Comparison of ENCODE assay signal across 1 cellular context in genomic region chr14:98183556-98183955, GRCh38.
TF ChIP-seq lines count a peak whose summit lies in the region.

No MANE protein-coding gene starts in this region.

TF ChIP-seq in GM12878, 131 proteins besides CTCF, POLR2A, EP300 and RAD21:
- TF ChIP-seq, protein P1, sequence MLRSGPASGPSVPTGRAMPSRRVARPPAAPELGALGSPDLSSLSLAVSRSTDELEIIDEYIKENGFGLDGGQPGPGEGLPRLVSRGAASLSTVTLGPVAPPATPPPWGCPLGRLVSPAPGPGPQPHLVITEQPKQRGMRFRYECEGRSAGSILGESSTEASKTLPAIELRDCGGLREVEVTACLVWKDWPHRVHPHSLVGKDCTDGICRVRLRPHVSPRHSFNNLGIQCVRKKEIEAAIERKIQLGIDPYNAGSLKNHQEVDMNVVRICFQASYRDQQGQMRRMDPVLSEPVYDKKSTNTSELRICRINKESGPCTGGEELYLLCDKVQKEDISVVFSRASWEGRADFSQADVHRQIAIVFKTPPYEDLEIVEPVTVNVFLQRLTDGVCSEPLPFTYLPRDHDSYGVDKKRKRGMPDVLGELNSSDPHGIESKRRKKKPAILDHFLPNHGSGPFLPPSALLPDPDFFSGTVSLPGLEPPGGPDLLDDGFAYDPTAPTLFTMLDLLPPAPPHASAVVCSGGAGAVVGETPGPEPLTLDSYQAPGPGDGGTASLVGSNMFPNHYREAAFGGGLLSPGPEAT (IDR thresholded peaks at IDR 0.05; ENCODE audit: low read depth) = no peak
- no peak for TF ChIP-seq NFYA (IDR thresholded peaks at IDR 0.05; ENCODE audit: borderline replicate concordance, low read depth, low read length)
- TF ChIP-seq GABPA (IDR thresholded peaks at IDR 0.05; ENCODE audit: low read depth) = no peak
- TF ChIP-seq NR2F1 (conservative IDR thresholded peaks at IDR 0.05) = no peak
- no peak for TF ChIP-seq SMC3 (IDR thresholded peaks at IDR 0.05; ENCODE audit: borderline replicate concordance, low read length)
- TF ChIP-seq E2F4 (IDR thresholded peaks at IDR 0.05; ENCODE audit: low read depth, low read length) = no peak
- no peak for TF ChIP-seq NBN (IDR thresholded peaks at IDR 0.05)
- no peak for TF ChIP-seq CEBPB (IDR thresholded peaks at IDR 0.05; ENCODE audit: borderline replicate concordance in 1 of 2, low read depth in 2 of 2, low read length in 2 of 2)
- no peak for TF ChIP-seq RELA (IDR thresholded peaks at IDR 0.05; ENCODE audit: borderline replicate concordance, partially characterized antibody)
- TF ChIP-seq SUZ12 (IDR thresholded peaks at IDR 0.05; ENCODE audit: unreplicated experiment) = no peak
- TF ChIP-seq EGR1 (IDR thresholded peaks at IDR 0.05; ENCODE audit: borderline replicate concordance in 1 of 2, low read depth in 2 of 2, low read length in 2 of 2) = no peak
- TF ChIP-seq STAT3 (IDR thresholded peaks at IDR 0.05; ENCODE audit: low read depth, low read length) = no peak
- TF ChIP-seq KLF5 (IDR thresholded peaks at IDR 0.05; ENCODE audit: partially characterized antibody) = no peak
- TF ChIP-seq IKZF2 (IDR thresholded peaks at IDR 0.05) = no peak
- TF ChIP-seq TCF7 (IDR thresholded peaks at IDR 0.05; ENCODE audit: borderline replicate concordance) = no peak
- TF ChIP-seq, protein P2, sequence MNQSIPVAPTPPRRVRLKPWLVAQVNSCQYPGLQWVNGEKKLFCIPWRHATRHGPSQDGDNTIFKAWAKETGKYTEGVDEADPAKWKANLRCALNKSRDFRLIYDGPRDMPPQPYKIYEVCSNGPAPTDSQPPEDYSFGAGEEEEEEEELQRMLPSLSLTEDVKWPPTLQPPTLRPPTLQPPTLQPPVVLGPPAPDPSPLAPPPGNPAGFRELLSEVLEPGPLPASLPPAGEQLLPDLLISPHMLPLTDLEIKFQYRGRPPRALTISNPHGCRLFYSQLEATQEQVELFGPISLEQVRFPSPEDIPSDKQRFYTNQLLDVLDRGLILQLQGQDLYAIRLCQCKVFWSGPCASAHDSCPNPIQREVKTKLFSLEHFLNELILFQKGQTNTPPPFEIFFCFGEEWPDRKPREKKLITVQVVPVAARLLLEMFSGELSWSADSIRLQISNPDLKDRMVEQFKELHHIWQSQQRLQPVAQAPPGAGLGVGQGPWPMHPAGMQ (IDR thresholded peaks at IDR 0.05; ENCODE audit: borderline replicate concordance) = no peak
- no peak for TF ChIP-seq POLR2AphosphoS2 (IDR thresholded peaks at IDR 0.05; ENCODE audit: low read depth, low read length)
- no peak for TF ChIP-seq SREBF1 (IDR thresholded peaks at IDR 0.05; ENCODE audit: low read length)
- no peak for TF ChIP-seq GATAD2B (conservative IDR thresholded peaks at IDR 0.05; ENCODE audit: low read depth)
